In genomic region chr17:60356947-60357346, GRCh38 we compare ENCODE assay signal across 1 cellular context.
TF ChIP-seq lines count a peak whose summit lies in the region.

No MANE protein-coding gene starts in this region.

TF ChIP-seq in HEK293, 187 proteins besides CTCF, POLR2A, EP300 and RAD21 (continued from another document):
- TF ChIP-seq, protein P1, sequence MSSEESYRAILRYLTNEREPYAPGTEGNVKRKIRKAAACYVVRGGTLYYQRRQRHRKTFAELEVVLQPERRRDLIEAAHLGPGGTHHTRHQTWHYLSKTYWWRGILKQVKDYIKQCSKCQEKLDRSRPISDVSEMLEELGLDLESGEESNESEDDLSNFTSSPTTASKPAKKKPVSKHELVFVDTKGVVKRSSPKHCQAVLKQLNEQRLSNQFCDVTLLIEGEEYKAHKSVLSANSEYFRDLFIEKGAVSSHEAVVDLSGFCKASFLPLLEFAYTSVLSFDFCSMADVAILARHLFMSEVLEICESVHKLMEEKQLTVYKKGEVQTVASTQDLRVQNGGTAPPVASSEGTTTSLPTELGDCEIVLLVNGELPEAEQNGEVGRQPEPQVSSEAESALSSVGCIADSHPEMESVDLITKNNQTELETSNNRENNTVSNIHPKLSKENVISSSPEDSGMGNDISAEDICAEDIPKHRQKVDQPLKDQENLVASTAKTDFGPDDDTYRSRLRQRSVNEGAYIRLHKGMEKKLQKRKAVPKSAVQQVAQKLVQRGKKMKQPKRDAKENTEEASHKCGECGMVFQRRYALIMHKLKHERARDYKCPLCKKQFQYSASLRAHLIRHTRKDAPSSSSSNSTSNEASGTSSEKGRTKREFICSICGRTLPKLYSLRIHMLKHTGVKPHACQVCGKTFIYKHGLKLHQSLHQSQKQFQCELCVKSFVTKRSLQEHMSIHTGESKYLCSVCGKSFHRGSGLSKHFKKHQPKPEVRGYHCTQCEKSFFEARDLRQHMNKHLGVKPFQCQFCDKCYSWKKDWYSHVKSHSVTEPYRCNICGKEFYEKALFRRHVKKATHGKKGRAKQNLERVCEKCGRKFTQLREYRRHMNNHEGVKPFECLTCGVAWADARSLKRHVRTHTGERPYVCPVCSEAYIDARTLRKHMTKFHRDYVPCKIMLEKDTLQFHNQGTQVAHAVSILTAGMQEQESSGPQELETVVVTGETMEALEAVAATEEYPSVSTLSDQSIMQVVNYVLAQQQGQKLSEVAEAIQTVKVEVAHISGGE (tag by site-specific recombination; conservative IDR thresholded peaks at IDR 0.05; ENCODE audit: low read depth), result no peak
- TF ChIP-seq KLF16 (tag by site-specific recombination; IDR thresholded peaks at IDR 0.05), result no peak
- TF ChIP-seq ZNF791 (tag by site-specific recombination; IDR thresholded peaks at IDR 0.05), result no peak
- TF ChIP-seq ZNF549 (tag by site-specific recombination; IDR thresholded peaks at IDR 0.05), result no peak
- TF ChIP-seq ZNF654 (tag by site-specific recombination; IDR thresholded peaks at IDR 0.05; ENCODE audit: low read depth), result no peak
- TF ChIP-seq, protein P2, sequence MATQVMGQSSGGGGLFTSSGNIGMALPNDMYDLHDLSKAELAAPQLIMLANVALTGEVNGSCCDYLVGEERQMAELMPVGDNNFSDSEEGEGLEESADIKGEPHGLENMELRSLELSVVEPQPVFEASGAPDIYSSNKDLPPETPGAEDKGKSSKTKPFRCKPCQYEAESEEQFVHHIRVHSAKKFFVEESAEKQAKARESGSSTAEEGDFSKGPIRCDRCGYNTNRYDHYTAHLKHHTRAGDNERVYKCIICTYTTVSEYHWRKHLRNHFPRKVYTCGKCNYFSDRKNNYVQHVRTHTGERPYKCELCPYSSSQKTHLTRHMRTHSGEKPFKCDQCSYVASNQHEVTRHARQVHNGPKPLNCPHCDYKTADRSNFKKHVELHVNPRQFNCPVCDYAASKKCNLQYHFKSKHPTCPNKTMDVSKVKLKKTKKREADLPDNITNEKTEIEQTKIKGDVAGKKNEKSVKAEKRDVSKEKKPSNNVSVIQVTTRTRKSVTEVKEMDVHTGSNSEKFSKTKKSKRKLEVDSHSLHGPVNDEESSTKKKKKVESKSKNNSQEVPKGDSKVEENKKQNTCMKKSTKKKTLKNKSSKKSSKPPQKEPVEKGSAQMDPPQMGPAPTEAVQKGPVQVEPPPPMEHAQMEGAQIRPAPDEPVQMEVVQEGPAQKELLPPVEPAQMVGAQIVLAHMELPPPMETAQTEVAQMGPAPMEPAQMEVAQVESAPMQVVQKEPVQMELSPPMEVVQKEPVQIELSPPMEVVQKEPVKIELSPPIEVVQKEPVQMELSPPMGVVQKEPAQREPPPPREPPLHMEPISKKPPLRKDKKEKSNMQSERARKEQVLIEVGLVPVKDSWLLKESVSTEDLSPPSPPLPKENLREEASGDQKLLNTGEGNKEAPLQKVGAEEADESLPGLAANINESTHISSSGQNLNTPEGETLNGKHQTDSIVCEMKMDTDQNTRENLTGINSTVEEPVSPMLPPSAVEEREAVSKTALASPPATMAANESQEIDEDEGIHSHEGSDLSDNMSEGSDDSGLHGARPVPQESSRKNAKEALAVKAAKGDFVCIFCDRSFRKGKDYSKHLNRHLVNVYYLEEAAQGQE (tag by site-specific recombination; IDR thresholded peaks at IDR 0.05), result no peak
- TF ChIP-seq ZEB2 (tag by site-specific recombination; IDR thresholded peaks at IDR 0.05), result peak; percentile 40
- no peak for TF ChIP-seq ZNF830 (tag by site-specific recombination; IDR thresholded peaks at IDR 0.05; ENCODE audit: low read depth)
- TF ChIP-seq BCL6B (tag by site-specific recombination; IDR thresholded peaks at IDR 0.05), result peak; percentile 47; the same call in 1 of the 2 replicates
- TF ChIP-seq ZNF670 (tag by site-specific recombination; IDR thresholded peaks at IDR 0.05; ENCODE audit: low read depth), result no peak
- TF ChIP-seq YY2 (tag by site-specific recombination; IDR thresholded peaks at IDR 0.05), result no peak
- no peak for TF ChIP-seq ZNF221 (tag by site-specific recombination; IDR thresholded peaks at IDR 0.05; ENCODE audit: borderline replicate concordance)
- no peak for TF ChIP-seq ZSCAN30 (tag by site-specific recombination; IDR thresholded peaks at IDR 0.05)
- TF ChIP-seq TCF7L2 (IDR thresholded peaks at IDR 0.05; ENCODE audit: borderline replicate concordance, low read depth, low read length), result no peak
- no peak for TF ChIP-seq TRIM28 (IDR thresholded peaks at IDR 0.05; ENCODE audit: borderline replicate concordance, low read length)
- no peak for TF ChIP-seq ZNF585B (tag by site-specific recombination; IDR thresholded peaks at IDR 0.05)
- peak; percentile 84 for TF ChIP-seq ZNF629 (tag by site-specific recombination; IDR thresholded peaks at IDR 0.05)
- no peak for TF ChIP-seq SALL2 (tag by site-specific recombination; IDR thresholded peaks at IDR 0.05; ENCODE audit: borderline replicate concordance)
- peak; percentile 38; the same call in 1 of the 2 replicates for TF ChIP-seq ZNF335 (tag by site-specific recombination; conservative IDR thresholded peaks at IDR 0.05)
- no peak for TF ChIP-seq GLI2 (tag by site-specific recombination; IDR thresholded peaks at IDR 0.05; ENCODE audit: borderline replicate concordance, low read depth)
- no peak for TF ChIP-seq GFI1B (tag by site-specific recombination; IDR thresholded peaks at IDR 0.05)
- no peak for TF ChIP-seq ZNF776 (tag by site-specific recombination; IDR thresholded peaks at IDR 0.05; ENCODE audit: borderline replicate concordance)
- 0 out of 2 replicates have a peak, but pooled peaks have one; percentile 15 for TF ChIP-seq OSR2 (tag by site-specific recombination; IDR thresholded peaks at IDR 0.05)
- no peak for TF ChIP-seq ZNF701 (tag by site-specific recombination; IDR thresholded peaks at IDR 0.05)
- TF ChIP-seq ZNF596 (tag by site-specific recombination; IDR thresholded peaks at IDR 0.05), result no peak
- TF ChIP-seq BCL11B (tag by site-specific recombination; IDR thresholded peaks at IDR 0.05; ENCODE audit: low read depth), result no peak
- no peak for TF ChIP-seq ZNF544 (tag by site-specific recombination; IDR thresholded peaks at IDR 0.05)
- TF ChIP-seq, protein P3, sequence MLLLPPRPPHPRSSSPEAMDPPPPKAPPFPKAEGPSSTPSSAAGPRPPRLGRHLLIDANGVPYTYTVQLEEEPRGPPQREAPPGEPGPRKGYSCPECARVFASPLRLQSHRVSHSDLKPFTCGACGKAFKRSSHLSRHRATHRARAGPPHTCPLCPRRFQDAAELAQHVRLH (tag by site-specific recombination; IDR thresholded peaks at IDR 0.05), result no peak
- TF ChIP-seq ZNF558 (tag by site-specific recombination; IDR thresholded peaks at IDR 0.05), result 0 out of 2 replicates have a peak, but pooled peaks have one; percentile 13
- TF ChIP-seq ZNF239 (tag by site-specific recombination; IDR thresholded peaks at IDR 0.05), result no peak
- no peak for TF ChIP-seq ZFP41 (tag by site-specific recombination; IDR thresholded peaks at IDR 0.05; ENCODE audit: borderline replicate concordance)
- TF ChIP-seq ZNF114 (tag by site-specific recombination; IDR thresholded peaks at IDR 0.05), result no peak
- no peak for TF ChIP-seq ZNF2 (tag by site-specific recombination; IDR thresholded peaks at IDR 0.05)
- TF ChIP-seq ZNF621 (tag by site-specific recombination; IDR thresholded peaks at IDR 0.05), result no peak
- TF ChIP-seq ZNF433 (tag by site-specific recombination; IDR thresholded peaks at IDR 0.05; ENCODE audit: low read depth), result no peak
- no peak for TF ChIP-seq ZNF341 (tag by site-specific recombination; IDR thresholded peaks at IDR 0.05; ENCODE audit: low read depth)
- TF ChIP-seq ZNF175 (tag by site-specific recombination; IDR thresholded peaks at IDR 0.05), result no peak
- TF ChIP-seq ZNF660 (tag by site-specific recombination; IDR thresholded peaks at IDR 0.05), result no peak
- no peak for TF ChIP-seq MEIS1 (CRISPR knock-in tag; IDR thresholded peaks at IDR 0.05; ENCODE audit: borderline replicate concordance)
- no peak for TF ChIP-seq HIC1 (tag by site-specific recombination; IDR thresholded peaks at IDR 0.05)
- TF ChIP-seq ZNF76 (tag by site-specific recombination; IDR thresholded peaks at IDR 0.05; ENCODE audit: borderline replicate concordance, low read depth), result no peak
- TF ChIP-seq, protein P4, sequence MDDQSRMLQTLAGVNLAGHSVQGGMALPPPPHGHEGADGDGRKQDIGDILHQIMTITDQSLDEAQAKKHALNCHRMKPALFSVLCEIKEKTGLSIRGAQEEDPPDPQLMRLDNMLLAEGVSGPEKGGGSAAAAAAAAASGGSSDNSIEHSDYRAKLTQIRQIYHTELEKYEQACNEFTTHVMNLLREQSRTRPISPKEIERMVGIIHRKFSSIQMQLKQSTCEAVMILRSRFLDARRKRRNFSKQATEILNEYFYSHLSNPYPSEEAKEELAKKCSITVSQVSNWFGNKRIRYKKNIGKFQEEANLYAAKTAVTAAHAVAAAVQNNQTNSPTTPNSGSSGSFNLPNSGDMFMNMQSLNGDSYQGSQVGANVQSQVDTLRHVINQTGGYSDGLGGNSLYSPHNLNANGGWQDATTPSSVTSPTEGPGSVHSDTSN (CRISPR knock-in tag; IDR thresholded peaks at IDR 0.05), result no peak
- no peak for TF ChIP-seq SETDB1 (IDR thresholded peaks at IDR 0.05; ENCODE audit: insufficient read length, low read length)
- no peak for TF ChIP-seq MZF1 (tag by site-specific recombination; IDR thresholded peaks at IDR 0.05; ENCODE audit: borderline replicate concordance)
- 0 out of 2 replicates have a peak, but pooled peaks have one; percentile 22 for TF ChIP-seq KLF10 (tag by site-specific recombination; IDR thresholded peaks at IDR 0.05)
- no peak for TF ChIP-seq KLF8 (tag by site-specific recombination; IDR thresholded peaks at IDR 0.05)
- no peak for TF ChIP-seq BCL11A (tag by site-specific recombination; IDR thresholded peaks at IDR 0.05; ENCODE audit: low read depth)
- no peak for TF ChIP-seq YY1 (tag by site-specific recombination; IDR thresholded peaks at IDR 0.05)
- no peak for TF ChIP-seq ZNF16 (tag by site-specific recombination; IDR thresholded peaks at IDR 0.05; ENCODE audit: low read depth)
- TF ChIP-seq ZNF112 (tag by site-specific recombination; IDR thresholded peaks at IDR 0.05), result no peak
- TF ChIP-seq ZNF324 (tag by site-specific recombination; IDR thresholded peaks at IDR 0.05), result no peak
- no peak for TF ChIP-seq ZNF626 (tag by site-specific recombination; IDR thresholded peaks at IDR 0.05)
- TF ChIP-seq GLIS1 (tag by site-specific recombination; IDR thresholded peaks at IDR 0.05), result no peak
- TF ChIP-seq ZNF664 (tag by site-specific recombination; IDR thresholded peaks at IDR 0.05), result peak; percentile 47; the same call in 1 of the 2 replicates
- TF ChIP-seq, protein P5, sequence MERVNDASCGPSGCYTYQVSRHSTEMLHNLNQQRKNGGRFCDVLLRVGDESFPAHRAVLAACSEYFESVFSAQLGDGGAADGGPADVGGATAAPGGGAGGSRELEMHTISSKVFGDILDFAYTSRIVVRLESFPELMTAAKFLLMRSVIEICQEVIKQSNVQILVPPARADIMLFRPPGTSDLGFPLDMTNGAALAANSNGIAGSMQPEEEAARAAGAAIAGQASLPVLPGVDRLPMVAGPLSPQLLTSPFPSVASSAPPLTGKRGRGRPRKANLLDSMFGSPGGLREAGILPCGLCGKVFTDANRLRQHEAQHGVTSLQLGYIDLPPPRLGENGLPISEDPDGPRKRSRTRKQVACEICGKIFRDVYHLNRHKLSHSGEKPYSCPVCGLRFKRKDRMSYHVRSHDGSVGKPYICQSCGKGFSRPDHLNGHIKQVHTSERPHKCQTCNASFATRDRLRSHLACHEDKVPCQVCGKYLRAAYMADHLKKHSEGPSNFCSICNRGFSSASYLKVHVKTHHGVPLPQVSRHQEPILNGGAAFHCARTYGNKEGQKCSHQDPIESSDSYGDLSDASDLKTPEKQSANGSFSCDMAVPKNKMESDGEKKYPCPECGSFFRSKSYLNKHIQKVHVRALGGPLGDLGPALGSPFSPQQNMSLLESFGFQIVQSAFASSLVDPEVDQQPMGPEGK (tag by site-specific recombination; IDR thresholded peaks at IDR 0.05), result no peak
- TF ChIP-seq ZNF174 (tag by site-specific recombination; IDR thresholded peaks at IDR 0.05), result no peak
- no peak for TF ChIP-seq ZBTB1 (tag by site-specific recombination; IDR thresholded peaks at IDR 0.05)
- TF ChIP-seq WT1 (tag by site-specific recombination; IDR thresholded peaks at IDR 0.05), result no peak
- TF ChIP-seq, protein P6, sequence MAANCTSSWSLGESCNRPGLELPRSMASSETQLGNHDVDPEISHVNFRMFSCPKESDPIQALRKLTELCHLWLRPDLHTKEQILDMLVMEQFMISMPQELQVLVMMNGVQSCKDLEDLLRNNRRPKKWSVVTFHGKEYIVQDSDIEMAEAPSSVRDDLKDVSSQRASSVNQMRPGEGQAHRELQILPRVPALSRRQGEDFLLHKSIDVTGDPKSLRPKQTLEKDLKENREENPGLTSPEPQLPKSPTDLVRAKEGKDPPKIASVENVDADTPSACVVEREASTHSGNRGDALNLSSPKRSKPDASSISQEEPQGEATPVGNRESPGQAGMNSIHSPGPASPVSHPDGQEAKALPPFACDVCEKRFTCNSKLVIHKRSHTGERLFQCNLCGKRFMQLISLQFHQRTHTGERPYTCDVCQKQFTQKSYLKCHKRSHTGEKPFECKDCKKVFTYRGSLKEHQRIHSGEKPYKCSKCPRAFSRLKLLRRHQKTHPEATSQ (tag by site-specific recombination; IDR thresholded peaks at IDR 0.05), result no peak
- no peak for TF ChIP-seq RBAK (tag by site-specific recombination; IDR thresholded peaks at IDR 0.05)
- TF ChIP-seq ZNF785 (tag by site-specific recombination; IDR thresholded peaks at IDR 0.05), result no peak
- no peak for TF ChIP-seq ZFHX2 (tag by site-specific recombination; conservative IDR thresholded peaks at IDR 0.05)
- no peak for TF ChIP-seq ZNF311 (tag by site-specific recombination; IDR thresholded peaks at IDR 0.05; ENCODE audit: borderline replicate concordance)
